12 cellular contexts compared by ENCODE assay signal in genomic region chr2:132438650-132439030, GRCh38. TPM values are rescaled to one million over a fixed set of nuclear protein-coding genes. Genes with fewer than 3 reads are reported as not detected.
A peak's percentile ranks its signal among the peaks of the same experiment; 100 is the strongest.
DNase-seq lines count a peak whose midpoint lies in the region; ATAC-seq, FAIRE-seq and TF ChIP-seq lines count a peak whose summit lies in the region.
"Had no signal": no experiment of that assay in that cellular context is flagged by ENCODE, and none has a peak within 500 bp of the region (broad histone marks: within the 10 kb centered on the region; RNA-seq: fewer than 3 reads in every experiment).

No MANE protein-coding gene starts in this region.

- H3K9me3 ChIP-seq in cardiac muscle cell (ENCODE audit: low read depth) (no peaks in the 10 kb centered on the region), SJCRH30 (replicated peaks) (no peaks in the 10 kb centered on the region)
- H3K9me3 ChIP-seq: colonic mucosa, right atrium auricular region had no signal

- H3K4me3 ChIP-seq in cardiac muscle cell (no peak overlapping the region), SJCRH30 (no peak overlapping the region), H7 (ENCODE audit: insufficient read depth, low read depth, low read length) (no peak overlapping the region)
- H3K4me3 ChIP-seq: colonic mucosa, right atrium auricular region had no signal

- peak; percentile 69 for FAIRE-seq in urothelium cell line (lab: Jason Lieb, UNC)

- no peak for ATAC-seq in GM19452 (IDR thresholded peaks at IDR 0.05; ENCODE audit: unreplicated experiment)

- H3K27ac ChIP-seq in cardiac muscle cell (peak overlapping the region; percentile 80), SJCRH30 (no peak overlapping the region)
- H3K27ac ChIP-seq: colonic mucosa, right atrium auricular region had no signal

- H3K27me3 ChIP-seq in cardiac muscle cell: no peaks in the 10 kb centered on the region
- no peaks in the 10 kb centered on the region for H3K27me3 ChIP-seq in SJCRH30
- H3K27me3 ChIP-seq in H7 (ENCODE audit: control insufficient read depth, insufficient read depth, low read length): no peaks in the 10 kb centered on the region
- H3K27me3 ChIP-seq: colonic mucosa, right atrium auricular region had no signal

- H3K36me3 ChIP-seq in cardiac muscle cell (no peaks in the 10 kb centered on the region), SJCRH30 (no peaks in the 10 kb centered on the region), H7 (replicated peaks; ENCODE audit: control insufficient read depth, insufficient read depth, low read length) (no peaks in the 10 kb centered on the region)
- H3K36me3 ChIP-seq: colonic mucosa, right atrium auricular region had no signal

- DNase-seq in cardiac muscle cell (ENCODE audit: low read depth in 1 of 2, low spot score in 1 of 2): peak in 1 of 2 donors; percentile 58
- no peak for DNase-seq in cardiac septum (ENCODE audit: low spot score)
- peak; percentile 7 to 24 for DNase-seq in SJCRH30
- DNase-seq in fibroblast of peridontal ligament (ENCODE audit: extremely low read depth): peak; percentile 76
- peak; percentile 72 for DNase-seq in urothelium cell line (ENCODE audit: low spot score)
- no peak for DNase-seq in H7
- no peak for DNase-seq in NCI-H345 treated with DMSO at 0.1 percent for 48 hours (lab: John Stamatoyannopoulos, UW; ENCODE audit: unreplicated experiment)
- DNase-seq: CD4-positive, alpha-beta memory T cell; colonic mucosa; KG1 had no signal

- H3K4me1 ChIP-seq in cardiac muscle cell (ENCODE audit: low read depth): peaks cover 21% of the 10 kb centered on the region
- no peaks in the 10 kb centered on the region for H3K4me1 ChIP-seq in SJCRH30
- H3K4me1 ChIP-seq: colonic mucosa, right atrium auricular region had no signal

- intact Hi-C loops in cardiac septum (cut with DNase I): no loop called here

- no peak for TF ChIP-seq CTCF in cardiac muscle cell (IDR thresholded peaks at IDR 0.05; ENCODE audit: low read depth, low read length)

RNA-seq across cellular contexts. Expression of gene GPR39, which starts 22.0 kb away (rescaled TPM):
- 7.3 and 10.9 TPM in 2 replicates for total RNA-seq in cardiac muscle cell
- 4.0 and 7.7 TPM in 2 replicates for polyA plus RNA-seq in cardiac muscle cell
- total RNA-seq in cardiac septum: not detected
- 0.16 TPM in 1 of 2 replicates, not detected in the other for total RNA-seq in SJCRH30 (2014; rRNA removed; shearing (Covaris generic))
- 0.85 and 6.2 TPM in 2 replicates for total RNA-seq in H7 (2014; rRNA removed; shearing (Covaris generic))
- total RNA-seq: CD4-positive, alpha-beta memory T cell had no signal
- polyA plus RNA-seq: CD4-positive, alpha-beta memory T cell had no signal

Comparison
In these comparisons a context has a peak if more than half of its experiments do, and no peak if none do; other contexts are left out.
1. DNase-seq: peak in SJCRH30 (2 of 2), fibroblast of peridontal ligament (single experiment) and urothelium cell line (single experiment); none in cardiac septum (single experiment), H7 (single experiment) and NCI-H345 treated with DMSO at 0.1 percent for 48 hours (single experiment).